Comparison of ENCODE assay signal across 18 cellular contexts in the genomic region with DNA sequence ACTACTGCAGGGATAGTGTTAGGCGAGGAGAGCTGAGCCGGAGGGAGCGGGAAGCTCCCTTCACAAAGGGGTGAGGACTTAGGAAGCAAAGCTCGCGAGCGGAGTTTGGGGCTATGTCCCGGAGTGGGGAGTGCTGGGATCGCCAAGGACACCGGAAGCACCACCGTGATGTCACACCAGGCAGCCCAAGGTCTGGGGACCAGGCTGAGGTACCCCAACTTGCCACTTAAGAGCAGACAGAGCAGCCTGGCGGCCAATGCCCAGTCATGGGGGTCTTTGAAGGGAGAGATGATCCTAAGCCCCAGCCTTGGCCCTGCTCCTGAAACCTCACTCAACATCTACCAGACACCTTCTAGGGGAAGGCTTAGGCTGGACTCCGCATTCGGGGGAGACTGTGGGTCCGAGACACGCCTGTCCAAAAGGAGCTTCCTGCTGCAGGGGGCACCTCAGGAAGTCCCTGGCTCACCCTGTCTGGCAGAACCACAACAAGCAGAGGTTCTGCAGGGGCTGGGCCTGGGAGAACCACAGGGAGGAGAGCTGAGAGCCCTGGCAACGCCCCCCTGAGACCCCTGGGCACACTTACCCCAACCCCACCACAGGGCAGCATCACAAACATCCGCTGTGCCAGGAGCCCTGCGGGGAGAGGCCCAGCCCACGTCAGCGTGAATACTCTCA. TPM values are rescaled to one million over a fixed set of nuclear protein-coding genes. Genes with fewer than 3 reads are reported as not detected.
DNase-seq lines count a peak whose midpoint lies in the region; ATAC-seq and TF ChIP-seq lines count a peak whose summit lies in the region.
"Had no signal": no experiment of that assay in that cellular context is flagged by ENCODE, and none has a peak within 500 bp of the region (broad histone marks: within the 10 kb centered on the region; RNA-seq: fewer than 3 reads in every experiment).

No MANE protein-coding gene starts in this region.

- H4K8ac ChIP-seq in neuronal stem cell (ENCODE audit: low read depth, low read length) = no peak overlapping the region

- H3K4me3 ChIP-seq in HEK293 (ENCODE audit: low read depth, low read length) (no peak overlapping the region), neuronal stem cell (ENCODE audit: low read length in 2 of 2) (no peak overlapping the region), breast epithelium (no peak overlapping the region)
- H3K4me3 ChIP-seq: MG63 had no signal

- H3K4me3 Mint-ChIP-seq in activated naive CD4-positive, alpha-beta T cell treated with anti-CD3 and anti-CD28 coated beads for 36 hours = no peak overlapping the region
- H3K4me3 Mint-ChIP-seq in activated T-helper 1 cell treated with anti-CD3 and anti-CD28 coated beads, Interleukin-12 subunit alpha, Interleukin-12 subunit beta, Interleukin-2, Interleukin-4 antibody, amounts not matched to agents 30 ng/mL and 10 ng/mL and 1 ng/mL, durations not matched to agents 14 hours and 24 hours and 36 hours = no peak overlapping the region
- no peak overlapping the region for H3K4me3 Mint-ChIP-seq in WTC11
- H3K4me3 Mint-ChIP-seq: CD4-positive, CD25-positive, alpha-beta regulatory T cell had no signal

- H3K79me1 ChIP-seq in neuronal stem cell (ENCODE audit: low read depth, low read length) = no peaks in the 10 kb centered on the region

- no peak overlapping the region for H4K91ac ChIP-seq in neuronal stem cell (ENCODE audit: low read depth, low read length, poor library complexity)

- H3K18ac ChIP-seq in neuronal stem cell (ENCODE audit: low read length) = no peak overlapping the region

- no peak for ATAC-seq in WTC11
- ATAC-seq: Right ventricle myocardium inferior had no signal

- intact Hi-C loops in activated naive CD4-positive, alpha-beta T cell treated with anti-CD3 and anti-CD28 coated beads for 36 hours (cut with micrococcal nuclease) = no loop called here
- intact Hi-C loops in activated T-helper 1 cell treated with anti-CD3 and anti-CD28 coated beads, Interleukin-12 subunit alpha, Interleukin-12 subunit beta, Interleukin-2, Interleukin-4 antibody, amounts not matched to agents 30 ng/mL and 10 ng/mL and 1 ng/mL, durations not matched to agents 14 hours and 24 hours and 36 hours (cut with micrococcal nuclease) = no loop called here
- intact Hi-C loops in breast epithelium (cut with DNase I; ENCODE audit: low total_unique reads) = no loop called here

- H2BK12ac ChIP-seq in neuronal stem cell (ENCODE audit: low read length) = no peak overlapping the region

- no peaks in the 10 kb centered on the region for H3K9me3 Mint-ChIP-seq in activated naive CD4-positive, alpha-beta T cell treated with anti-CD3 and anti-CD28 coated beads for 36 hours
- no peaks in the 10 kb centered on the region for H3K9me3 Mint-ChIP-seq in activated T-helper 1 cell treated with anti-CD3 and anti-CD28 coated beads, Interleukin-12 subunit alpha, Interleukin-12 subunit beta, Interleukin-2, Interleukin-4 antibody, amounts not matched to agents 30 ng/mL and 10 ng/mL and 1 ng/mL, durations not matched to agents 14 hours and 24 hours and 36 hours
- H3K9me3 Mint-ChIP-seq in WTC11 = no peaks in the 10 kb centered on the region
- H3K9me3 Mint-ChIP-seq: CD4-positive, CD25-positive, alpha-beta regulatory T cell had no signal

- peak overlapping the region; percentile 48 for H2BK5ac ChIP-seq in neuronal stem cell (ENCODE audit: low read length)

- H3K27ac Mint-ChIP-seq in activated naive CD4-positive, alpha-beta T cell treated with anti-CD3 and anti-CD28 coated beads for 36 hours = peak overlapping the region; percentile 31
- peak overlapping the region; percentile 29 for H3K27ac Mint-ChIP-seq in activated T-helper 1 cell treated with anti-CD3 and anti-CD28 coated beads, Interleukin-12 subunit alpha, Interleukin-12 subunit beta, Interleukin-2, Interleukin-4 antibody, amounts not matched to agents 30 ng/mL and 10 ng/mL and 1 ng/mL, durations not matched to agents 14 hours and 24 hours and 36 hours
- H3K27ac Mint-ChIP-seq in WTC11 = no peak overlapping the region

- no peak overlapping the region for H2AK5ac ChIP-seq in neuronal stem cell (ENCODE audit: low read depth, low read length)

- peaks cover 0 to 92% of the 10 kb centered on the region in 2 experiments; a peak in 2 of 3 replicates for H3K36me3 ChIP-seq in HEK293 (ENCODE audit: control insufficient read depth in 2 of 2, insufficient read depth in 1 of 2, low read length in 2 of 2)
- peaks cover 51 to 96% of the 10 kb centered on the region in 2 donors for H3K36me3 ChIP-seq in neuronal stem cell (replicated peaks in 1 of 2; ENCODE audit: control insufficient read depth in 2 of 2, insufficient read depth in 2 of 2, low read length in 2 of 2)
- peaks cover 10% of the 10 kb centered on the region for H3K36me3 ChIP-seq in breast epithelium

- TF ChIP-seq CTCF in HEK293 (tag by site-specific recombination; IDR thresholded peaks at IDR 0.05) (no peak), breast epithelium (IDR thresholded peaks at IDR 0.05) (no peak), WTC11 (IDR thresholded peaks at IDR 0.05) (no peak)

- no peak overlapping the region for H3K27ac ChIP-seq in HEK293 (ENCODE audit: extremely low read depth, low read depth, low read length)
- no peak overlapping the region for H3K27ac ChIP-seq in neuronal stem cell (replicated peaks; ENCODE audit: low read length)
- H3K27ac ChIP-seq in breast epithelium = peak overlapping the region in 1 of 2 donors; percentile 55

- H3K4me1 ChIP-seq in HEK293 (ENCODE audit: control insufficient read depth, insufficient read depth, low read length) = no peaks in the 10 kb centered on the region
- H3K4me1 ChIP-seq in neuronal stem cell (ENCODE audit: control insufficient read depth in 2 of 2, insufficient read depth in 1 of 2, low read depth in 1 of 2, low read length in 2 of 2) = no peaks in the 10 kb centered on the region
- H3K4me1 ChIP-seq in breast epithelium = no peaks in the 10 kb centered on the region

- no peak overlapping the region for H2BK15ac ChIP-seq in neuronal stem cell (ENCODE audit: low read length)

- no peak for DNase-seq in activated naive CD4-positive, alpha-beta T cell treated with anti-CD3 and anti-CD28 coated beads for 36 hours
- DNase-seq in activated naive CD4-positive, alpha-beta T cell (lab: John Stamatoyannopoulos, UW) = no peak
- no peak for DNase-seq in activated T-helper 1 cell treated with anti-CD3 and anti-CD28 coated beads, Interleukin-12 subunit alpha, Interleukin-12 subunit beta, Interleukin-2, Interleukin-4 antibody, amounts not matched to agents 30 ng/mL and 10 ng/mL and 1 ng/mL, durations not matched to agents 14 hours and 24 hours and 36 hours (ENCODE audit: low spot score)
- no peak for DNase-seq in neuronal stem cell (ENCODE audit: low spot score)
- DNase-seq in breast epithelium (ENCODE audit: low spot score in 2 of 2) = no peak
- no peak for DNase-seq in WTC11 (ENCODE audit: low spot score)
- DNase-seq: ACHN; CD4-positive, CD25-positive, alpha-beta regulatory T cell; DMS53; Karpas-422; MG63; NCI-H1092; NCI-H146; NCI-H2081; NCI-H510A; NCI-H774 had no signal

- POLR2A ChIA-PET in HEK293 (lab: Yijun Ruan, JAX) (interaction anchor here (1.3 kb wide), 1 partner anchor 48 kb away, joined by 3 read pairs; no protein-coding TSS in a partner anchor), WTC11 (lab: Charles Lee) (no interaction called here)

- CTCF ChIA-PET in activated naive CD4-positive, alpha-beta T cell treated with anti-CD3 and anti-CD28 coated beads for 36 hours (lab: Charles Lee) = interaction anchor here (1.0 to 3.7 kb wide), 3 partner anchors 19 to 48 kb away, joined by 3 to 22 read pairs (median 18); no protein-coding TSS in a partner anchor
- CTCF ChIA-PET in HEK293 (lab: Yijun Ruan, JAX) (interaction anchor here (0.8 to 10.6 kb wide), 2 partner anchors 48 kb away, joined by 3 to 112 read pairs; no protein-coding TSS in a partner anchor), WTC11 (lab: Charles Lee) (interaction anchor here (1.6 to 4.2 kb wide), 4 partner anchors 11 to 47 kb away, joined by 4 to 36 read pairs (median 15); no protein-coding TSS in a partner anchor)

- H3K27me3 ChIP-seq in neuronal stem cell (ENCODE audit: control insufficient read depth in 3 of 3, insufficient read depth in 3 of 3, low read depth in 1 of 3, low read length in 3 of 3) = no peaks in the 10 kb centered on the region
- no peaks in the 10 kb centered on the region for H3K27me3 ChIP-seq in breast epithelium
- H3K27me3 ChIP-seq: MG63 had no signal

- no peaks in the 10 kb centered on the region for H3K9me3 ChIP-seq in HEK293 (ENCODE audit: control insufficient read depth, insufficient read depth, low read depth, low read length)
- no peaks in the 10 kb centered on the region for H3K9me3 ChIP-seq in neuronal stem cell (replicated peaks in 1 of 2; ENCODE audit: control insufficient read depth in 2 of 2, insufficient read depth in 1 of 2, low read depth in 1 of 2, low read length in 2 of 2)
- H3K9me3 ChIP-seq in breast epithelium = no peaks in the 10 kb centered on the region
- H3K9me3 ChIP-seq: MG63 had no signal

- TF ChIP-seq POLR2A in breast epithelium (IDR thresholded peaks at IDR 0.05) = no peak

- H3K4me2 ChIP-seq in neuronal stem cell (ENCODE audit: insufficient read depth, low read length, poor library complexity, severe bottlenecking) = no peak overlapping the region

- no peak overlapping the region for H3K14ac ChIP-seq in neuronal stem cell (ENCODE audit: low read length)

- H3K36me3 Mint-ChIP-seq in activated naive CD4-positive, alpha-beta T cell treated with anti-CD3 and anti-CD28 coated beads for 36 hours (ENCODE audit: low read depth) = peaks cover 66% of the 10 kb centered on the region
- peaks cover 65% of the 10 kb centered on the region for H3K36me3 Mint-ChIP-seq in activated T-helper 1 cell treated with anti-CD3 and anti-CD28 coated beads, Interleukin-12 subunit alpha, Interleukin-12 subunit beta, Interleukin-2, Interleukin-4 antibody, amounts not matched to agents 30 ng/mL and 10 ng/mL and 1 ng/mL, durations not matched to agents 14 hours and 24 hours and 36 hours (ENCODE audit: low read depth)
- H3K36me3 Mint-ChIP-seq in WTC11 = peaks cover 52% of the 10 kb centered on the region

- H3K27me3 Mint-ChIP-seq in activated naive CD4-positive, alpha-beta T cell treated with anti-CD3 and anti-CD28 coated beads for 36 hours (ENCODE audit: low read depth) = no peaks in the 10 kb centered on the region
- no peaks in the 10 kb centered on the region for H3K27me3 Mint-ChIP-seq in activated T-helper 1 cell treated with anti-CD3 and anti-CD28 coated beads, Interleukin-12 subunit alpha, Interleukin-12 subunit beta, Interleukin-2, Interleukin-4 antibody, amounts not matched to agents 30 ng/mL and 10 ng/mL and 1 ng/mL, durations not matched to agents 14 hours and 24 hours and 36 hours (ENCODE audit: insufficient read depth)
- no peaks in the 10 kb centered on the region for H3K27me3 Mint-ChIP-seq in WTC11 (ENCODE audit: low read depth)
- H3K27me3 Mint-ChIP-seq: CD4-positive, CD25-positive, alpha-beta regulatory T cell had no signal

- WGBS in neuronal stem cell (ENCODE audit: extremely low coverage in 2 of 2, insufficient read length in 2 of 2, insufficient replicate concordance in 1 of 2), 2 donors = no CpG with 5 or more reads among the region's 20 CpGs

- H2AFZ ChIP-seq in neuronal stem cell (ENCODE audit: low read length) = no peak overlapping the region

- H3K4ac ChIP-seq in neuronal stem cell (ENCODE audit: low read length) = no peak overlapping the region

- H3K9ac ChIP-seq in neuronal stem cell (ENCODE audit: low read depth, low read length, poor library complexity) = no peak overlapping the region

- H2BK120ac ChIP-seq in neuronal stem cell (ENCODE audit: low read depth, low read length) = no peak overlapping the region

- peaks cover 25% of the 10 kb centered on the region for H3K4me1 Mint-ChIP-seq in activated naive CD4-positive, alpha-beta T cell treated with anti-CD3 and anti-CD28 coated beads for 36 hours (ENCODE audit: low read depth)
- H3K4me1 Mint-ChIP-seq in activated T-helper 1 cell treated with anti-CD3 and anti-CD28 coated beads, Interleukin-12 subunit alpha, Interleukin-12 subunit beta, Interleukin-2, Interleukin-4 antibody, amounts not matched to agents 30 ng/mL and 10 ng/mL and 1 ng/mL, durations not matched to agents 14 hours and 24 hours and 36 hours (ENCODE audit: low read depth) = peaks cover 19% of the 10 kb centered on the region
- no peaks in the 10 kb centered on the region for H3K4me1 Mint-ChIP-seq in WTC11

- H3K23ac ChIP-seq in neuronal stem cell (ENCODE audit: low read depth, low read length, poor library complexity) = peak overlapping the region; percentile 25

RNA-seq across cellular contexts. Expression of a gene that starts 17.8 kb away (rescaled TPM):
- 10 to 100 TPM; 16.6 to 21.0 TPM for total RNA-seq in activated naive CD4-positive, alpha-beta T cell treated with anti-CD3 and anti-CD28 coated beads for 36 hours
- total RNA-seq in activated T-helper 1 cell treated with anti-CD3 and anti-CD28 coated beads, Interleukin-12 subunit alpha, Interleukin-12 subunit beta, Interleukin-2, Interleukin-4 antibody, amounts not matched to agents 30 ng/mL and 10 ng/mL and 1 ng/mL, durations not matched to agents 14 hours and 24 hours and 36 hours = 12.7 TPM in 2 replicates
- 12.5 TPM for polyA plus RNA-seq in neuronal stem cell (2013, experiment 1 of 2)
- 12.3 TPM for polyA plus RNA-seq in neuronal stem cell (2013, experiment 2 of 2)
- 10 to 100 TPM; 27.5 to 51.5 (median 30.6) TPM for total RNA-seq in breast epithelium
- 13.5 to 16.8 TPM (median 13.8 TPM) in 3 replicates for total RNA-seq in WTC11 (2021)

RNA-seq across cellular contexts. Expression of a gene that starts 28.9 kb away (rescaled TPM):
- total RNA-seq in activated naive CD4-positive, alpha-beta T cell treated with anti-CD3 and anti-CD28 coated beads for 36 hours = 100 to 1,000 TPM; 272 to 289 TPM
- total RNA-seq in activated T-helper 1 cell treated with anti-CD3 and anti-CD28 coated beads, Interleukin-12 subunit alpha, Interleukin-12 subunit beta, Interleukin-2, Interleukin-4 antibody, amounts not matched to agents 30 ng/mL and 10 ng/mL and 1 ng/mL, durations not matched to agents 14 hours and 24 hours and 36 hours = 453 and 466 TPM in 2 replicates
- 26.3 TPM for polyA plus RNA-seq in neuronal stem cell (2013, experiment 1 of 2)
- 27.4 TPM for polyA plus RNA-seq in neuronal stem cell (2013, experiment 2 of 2)
- total RNA-seq in breast epithelium (10 to 100 TPM; 37.6 to 77.0 (median 44.9) TPM), WTC11 (2021) (89.9 to 111 TPM (median 94.7 TPM) in 3 replicates)

RNA-seq across cellular contexts. Expression of a gene that starts 32.1 kb away (rescaled TPM):
- 1 to 10 TPM; 1.5 to 1.6 TPM for total RNA-seq in activated naive CD4-positive, alpha-beta T cell treated with anti-CD3 and anti-CD28 coated beads for 36 hours
- 4.7 and 6.5 TPM in 2 replicates for total RNA-seq in activated T-helper 1 cell treated with anti-CD3 and anti-CD28 coated beads, Interleukin-12 subunit alpha, Interleukin-12 subunit beta, Interleukin-2, Interleukin-4 antibody, amounts not matched to agents 30 ng/mL and 10 ng/mL and 1 ng/mL, durations not matched to agents 14 hours and 24 hours and 36 hours
- polyA plus RNA-seq in neuronal stem cell (2013, experiment 1 of 2) = 1.3 TPM
- 1.1 TPM for polyA plus RNA-seq in neuronal stem cell (2013, experiment 2 of 2)
- 10 to 100 TPM; 40.6 to 87.8 (median 60.3) TPM for total RNA-seq in breast epithelium
- 9.0 to 13.3 TPM (median 9.7 TPM) in 3 replicates for total RNA-seq in WTC11 (2021)
